In genomic region chr6:31356946-31357466, GRCh38 we compare ENCODE assay signal across 1 cellular context.
TF ChIP-seq lines count a peak whose summit lies in the region.

Gene HLA-B (minus strand): TSS chr6:31357179. CDS start chr6:31357158, 21 bp downstream.

TF ChIP-seq in GM23338, 12 proteins besides CTCF, POLR2A, EP300 and RAD21 (continued from another document):
- TF ChIP-seq ZNF462 (CRISPR knock-in tag; IDR thresholded peaks at IDR 0.05) = no peak
